ENCODE assay signal across 8 cellular contexts in genomic region chr1:33346921-33347649, GRCh38. TPM values are rescaled to one million over a fixed set of nuclear protein-coding genes. Genes with fewer than 3 reads are reported as not detected.
DNase-seq lines count a peak whose midpoint lies in the region; ATAC-seq, FAIRE-seq and TF ChIP-seq lines count a peak whose summit lies in the region.

No MANE protein-coding gene starts in this region.

- CTCF ChIA-PET in CD8-positive, alpha-beta memory T cell (lab: Charles Lee) = no interaction called here

- H3K4me1 Mint-ChIP-seq in CD8-positive, alpha-beta memory T cell = peaks cover 55 to 74% (median 71%) of the 10 kb centered on the region in 3 donors
- peaks cover 50% of the 10 kb centered on the region for H3K4me1 Mint-ChIP-seq in stimulated activated memory B cell treated with anti-CD40 and anti-IgM and Interleukin-4, amounts not matched to agents 10 μg/mL and 1 μg/mL and 100 μg/mL, for 72 hours

- no peak for DNase-seq in CD8-positive, alpha-beta memory T cell
- peak; percentile 83 for DNase-seq in MG63
- peak; percentile 73 for DNase-seq in astrocyte of the cerebellum (ENCODE audit: low read depth)
- DNase-seq in keratinocyte (ENCODE audit: low read depth, low spot score) = peak; percentile 75
- no peak for DNase-seq in effector CD8-positive, alpha-beta T cell (lab: John Stamatoyannopoulos, UW)
- DNase-seq in T-helper 9 cell = no peak

- H4K20me1 ChIP-seq in keratinocyte (ENCODE audit: control insufficient read depth, extremely low read depth, insufficient read depth, low read length) = peaks cover 13% of the 10 kb centered on the region

- peak; percentile 95 for FAIRE-seq in keratinocyte (lab: Jason Lieb, UNC)

- POLR2A ChIA-PET in CD8-positive, alpha-beta memory T cell (lab: Charles Lee) = no interaction called here

- in situ Hi-C loops in astrocyte of the cerebellum (cut with HindIII; ENCODE audit: low sequenced_read_pairs) = no loop called here

- peaks cover 32% of the 10 kb centered on the region for H3K4me1 ChIP-seq in CD8-positive, alpha-beta memory T cell (ENCODE audit: insufficient read depth, low read length)
- peaks cover 58% of the 10 kb centered on the region for H3K4me1 ChIP-seq in keratinocyte (ENCODE audit: control insufficient read depth, extremely low read depth, insufficient read depth, low read length)

- no peak overlapping the region for H3K4me3 ChIP-seq in CD8-positive, alpha-beta memory T cell (ENCODE audit: low read length)
- H3K4me3 ChIP-seq in MG63 = peak overlapping the region; percentile 79
- peak overlapping the region; percentile 75 for H3K4me3 ChIP-seq in astrocyte of the cerebellum (ENCODE audit: low read depth, low read length)
- peak overlapping the region; percentile 69 to 82 (median 79) for H3K4me3 ChIP-seq in keratinocyte (ENCODE audit: control insufficient read depth in 2 of 3, extremely low read depth in 1 of 3, insufficient read depth in 2 of 3, low read depth in 1 of 3, low read length in 3 of 3)

- H3K4me2 ChIP-seq in keratinocyte (ENCODE audit: control insufficient read depth, extremely low read depth, insufficient read depth, low read depth, low read length) = peak overlapping the region; percentile 90

- no peak overlapping the region for H3K27ac ChIP-seq in CD8-positive, alpha-beta memory T cell (ENCODE audit: low read depth, low read length)
- H3K27ac ChIP-seq in keratinocyte (ENCODE audit: control insufficient read depth, insufficient read depth, low read length) = peak overlapping the region; percentile 69

- no peaks in the 10 kb centered on the region for H3K27me3 ChIP-seq in CD8-positive, alpha-beta memory T cell (ENCODE audit: insufficient read depth, low read length, poor library complexity, severe bottlenecking)
- H3K27me3 ChIP-seq in MG63 = no peaks in the 10 kb centered on the region
- no peaks in the 10 kb centered on the region for H3K27me3 ChIP-seq in keratinocyte (ENCODE audit: control insufficient read depth, extremely low read depth, insufficient read depth, low read length)

- H3K36me3 ChIP-seq in CD8-positive, alpha-beta memory T cell (ENCODE audit: insufficient read depth, low read length) = no peaks in the 10 kb centered on the region
- H3K36me3 ChIP-seq in MG63 (peaks cover 44% of the 10 kb centered on the region), keratinocyte (ENCODE audit: control insufficient read depth in 2 of 2, extremely low read depth in 1 of 2, insufficient read depth in 2 of 2, low read length in 2 of 2) (peaks cover 11 to 27% of the 10 kb centered on the region in 2 experiments)

- peaks cover 0 to 38% (median 2%) of the 10 kb centered on the region in 3 donors for H3K36me3 Mint-ChIP-seq in CD8-positive, alpha-beta memory T cell
- peaks cover 11% of the 10 kb centered on the region for H3K36me3 Mint-ChIP-seq in stimulated activated memory B cell treated with anti-CD40 and anti-IgM and Interleukin-4, amounts not matched to agents 10 μg/mL and 1 μg/mL and 100 μg/mL, for 72 hours

- no peaks in the 10 kb centered on the region for H3K9me3 Mint-ChIP-seq in CD8-positive, alpha-beta memory T cell
- no peaks in the 10 kb centered on the region for H3K9me3 Mint-ChIP-seq in stimulated activated memory B cell treated with anti-CD40 and anti-IgM and Interleukin-4, amounts not matched to agents 10 μg/mL and 1 μg/mL and 100 μg/mL, for 72 hours

- dilution Hi-C loops in keratinocyte (cut with MboI; ENCODE audit: extremely low pct_ligation_motif_present, low sequenced_read_pairs) = no loop called here

- peaks cover 75% of the 10 kb centered on the region for H3K79me2 ChIP-seq in keratinocyte (ENCODE audit: control insufficient read depth, insufficient read depth, low read length)

- peaks cover 0 to 4% of the 10 kb centered on the region in 2 donors for H3K27me3 Mint-ChIP-seq in CD8-positive, alpha-beta memory T cell
- no peaks in the 10 kb centered on the region for H3K27me3 Mint-ChIP-seq in stimulated activated memory B cell treated with anti-CD40 and anti-IgM and Interleukin-4, amounts not matched to agents 10 μg/mL and 1 μg/mL and 100 μg/mL, for 72 hours

- no peak overlapping the region for H2AFZ ChIP-seq in keratinocyte (ENCODE audit: control insufficient read depth, low read length)

- no peak for ATAC-seq in stimulated activated memory B cell treated with anti-CD40 and anti-IgM and Interleukin-4, amounts not matched to agents 10 μg/mL and 1 μg/mL and 100 μg/mL, for 72 hours
- no peak for ATAC-seq in HG03095 (IDR thresholded peaks at IDR 0.05; ENCODE audit: unreplicated experiment)

- peak overlapping the region; percentile 52 to 98 (median 89) for H3K4me3 Mint-ChIP-seq in CD8-positive, alpha-beta memory T cell
- H3K4me3 Mint-ChIP-seq in stimulated activated memory B cell treated with anti-CD40 and anti-IgM and Interleukin-4, amounts not matched to agents 10 μg/mL and 1 μg/mL and 100 μg/mL, for 72 hours = peak overlapping the region; percentile 10

- peak overlapping the region; percentile 4 to 90 (median 53) for H3K27ac Mint-ChIP-seq in CD8-positive, alpha-beta memory T cell
- peak overlapping the region; percentile 13 for H3K27ac Mint-ChIP-seq in stimulated activated memory B cell treated with anti-CD40 and anti-IgM and Interleukin-4, amounts not matched to agents 10 μg/mL and 1 μg/mL and 100 μg/mL, for 72 hours

- TF ChIP-seq CTCF in astrocyte of the cerebellum (IDR thresholded peaks at IDR 0.05; ENCODE audit: low read depth, low read length, missing control alignments) = no peak
- TF ChIP-seq CTCF in keratinocyte (optimal IDR thresholded peaks at IDR 0.05 in 1 of 3, IDR thresholded peaks at IDR 0.05 in 1 of 3, conservative IDR thresholded peaks at IDR 0.05 in 1 of 3; ENCODE audit: extremely low read depth in 1 of 3, insufficient read depth in 2 of 3, low read length in 3 of 3) = no peak

- H3K9me3 ChIP-seq in CD8-positive, alpha-beta memory T cell (ENCODE audit: low read length) = no peaks in the 10 kb centered on the region
- H3K9me3 ChIP-seq in MG63 (no peaks in the 10 kb centered on the region), keratinocyte (ENCODE audit: control insufficient read depth, low read depth, low read length) (no peaks in the 10 kb centered on the region)

- H3K9me1 ChIP-seq in keratinocyte (ENCODE audit: control insufficient read depth, extremely low read depth, insufficient read depth, low read length) = no peaks in the 10 kb centered on the region

- peak overlapping the region; percentile 69 for H3K9ac ChIP-seq in keratinocyte (ENCODE audit: control insufficient read depth, extremely low read depth, insufficient read depth, low read length)

RNA-seq across cellular contexts. Expression of gene A3GALT2, which starts 26.2 kb away (rescaled TPM):
- total RNA-seq in CD8-positive, alpha-beta memory T cell = not detected
- polyA plus RNA-seq in CD8-positive, alpha-beta memory T cell = not detected
- total RNA-seq in MG63 (2014; rRNA removed; shearing (Covaris generic); ENCODE audit: low replicate concordance) = not detected in 2 replicates
- not detected in 3 replicates for polyA plus RNA-seq in keratinocyte
- not detected for polyA plus RNA-seq in keratinocyte (2011; ENCODE audit: low read depth)
- not detected in 2 replicates for polyA plus RNA-seq in keratinocyte (2011; cell fraction: cytosol; rRNA removed)
- not detected in 2 replicates for polyA plus RNA-seq in keratinocyte (2011; cell fraction: nucleus; rRNA removed)
- not detected in 2 replicates for polyA plus RNA-seq in keratinocyte (2012; ENCODE audit: low replicate concordance)
- not detected in 3 replicates for polyA minus RNA-seq in keratinocyte
- not detected for polyA minus RNA-seq in keratinocyte (2011; cell fraction: cytosol; rRNA and poly(A)+ RNA removed)
- not detected in 2 replicates for polyA minus RNA-seq in keratinocyte (2011; cell fraction: nucleus; rRNA and poly(A)+ RNA removed)

Comparison
In these comparisons a context has a peak if more than half of its experiments do, and no peak if none do; other contexts are left out.
1. DNase-seq: peak in MG63 (single experiment), astrocyte of the cerebellum (single experiment) and keratinocyte (single experiment); none in CD8-positive, alpha-beta memory T cell (0 of 5), effector CD8-positive, alpha-beta T cell (single experiment) and T-helper 9 cell (single experiment).